In genomic region chr13:93767231-93767916, GRCh38 we compare ENCODE assay signal across 16 cellular contexts.
DNase-seq lines count a peak whose midpoint lies in the region; ATAC-seq and TF ChIP-seq lines count a peak whose summit lies in the region.
"Had no signal": no experiment of that assay in that cellular context is flagged by ENCODE, and none has a peak within 500 bp of the region (broad histone marks: within the 10 kb centered on the region; RNA-seq: fewer than 3 reads in every experiment).

No MANE protein-coding gene starts in this region.

- H2AFZ ChIP-seq in IMR-90 (replicated peaks; ENCODE audit: low read length, poor library complexity): no peak overlapping the region

- H2BK120ac ChIP-seq in IMR-90 (ENCODE audit: low read depth, low read length): no peak overlapping the region

- ATAC-seq in IMR-90 (ENCODE audit: low read depth): peak; percentile 54
- ATAC-seq in thoracic aorta (ENCODE audit: insufficient number of reproducible peaks, low FRiP score, low read depth): no peak
- no peak for ATAC-seq in HG02763 (IDR thresholded peaks at IDR 0.05; ENCODE audit: unreplicated experiment)
- ATAC-seq: CD8-positive, alpha-beta T cell; HCT116 had no signal

- H3K9me1 ChIP-seq in IMR-90 (ENCODE audit: insufficient read depth, low read length): no peaks in the 10 kb centered on the region

- H3K4ac ChIP-seq in IMR-90 (ENCODE audit: low read depth, low read length): no peak overlapping the region

- H3K27me3 ChIP-seq in IMR-90 (ENCODE audit: control insufficient read depth, insufficient read depth, low read length) (no peaks in the 10 kb centered on the region), brain microvascular endothelial cell (replicated peaks) (no peaks in the 10 kb centered on the region), liver (ENCODE audit: control insufficient read depth in 4 of 4, insufficient read depth in 4 of 4, low read length in 3 of 4) (no peaks in the 10 kb centered on the region), thoracic aorta (replicated peaks; ENCODE audit: insufficient read depth) (no peaks in the 10 kb centered on the region)

- no peaks in the 10 kb centered on the region for H4K20me1 ChIP-seq in IMR-90 (ENCODE audit: insufficient read depth, low read length)

- in situ Hi-C loops in IMR-90 (cut with MboI; ENCODE audit: low sequenced_read_pairs) (no loop called here), brain microvascular endothelial cell (cut with HindIII; ENCODE audit: low pct_ligation_motif_present, low sequenced_read_pairs) (no loop called here)

- H3K36me3 Mint-ChIP-seq in Calu3 (ENCODE audit: insufficient read depth, unreplicated experiment): no peaks in the 10 kb centered on the region
- H3K36me3 Mint-ChIP-seq: CD8-positive, alpha-beta T cell; IgD-negative memory B cell had no signal

- no peak overlapping the region for H4K5ac ChIP-seq in IMR-90 (ENCODE audit: low read depth, low read length)

- no TSS peak for BruUV-seq in IMR-90 (replicated peaks; lab: Mats Ljungman, UMichigan)
- BruUV-seq in Calu3 (replicated peaks; lab: Mats Ljungman, UMichigan): no TSS peak

- no peak overlapping the region for H3K27ac Mint-ChIP-seq in Calu3 (ENCODE audit: unreplicated experiment)
- H3K27ac Mint-ChIP-seq: CD8-positive, alpha-beta T cell; IgD-negative memory B cell had no signal

- WGBS in IMR-90 (ENCODE audit: extremely low coverage in 2 of 2, insufficient read length in 1 of 2), 2 experiments: no CpG with 5 or more reads among the region's 9 CpGs
- 19% methylated on average over 9 of the region's 9 CpGs for WGBS in liver

- H3K56ac ChIP-seq in IMR-90 (ENCODE audit: extremely low read depth, insufficient read depth, low read length): no peak overlapping the region

- H3K79me1 ChIP-seq in IMR-90 (ENCODE audit: low read depth in 1 of 2, low read length in 2 of 2): no peaks in the 10 kb centered on the region

- no peak overlapping the region for H2BK5ac ChIP-seq in IMR-90 (ENCODE audit: low read depth, low read length, poor library complexity, severe bottlenecking)

- H3K9ac ChIP-seq in IMR-90 (ENCODE audit: low read depth, low read length) (no peak overlapping the region), liver (ENCODE audit: low read depth in 1 of 2, low read length in 2 of 2) (peak overlapping the region; percentile 24 to 58)

- H3K4me3 ChIP-seq in IMR-90 (ENCODE audit: insufficient read depth, low read depth, low read length) (no peak overlapping the region), brain microvascular endothelial cell (ENCODE audit: low read depth, low read length) (no peak overlapping the region), liver (ENCODE audit: low read depth in 1 of 3, low read length in 3 of 3) (peak overlapping the region; percentile 30 to 65 (median 41)), thoracic aorta (peak overlapping the region; percentile 32)

- intact Hi-C loops in IMR-90 (cut with micrococcal nuclease) (loop anchor here (10.0 kb wide), 1 partner anchor 923 kb away; no protein-coding TSS in a partner anchor), Calu3 (cut with micrococcal nuclease; ENCODE audit: unreplicated experiment) (no loop called here)

- no peak overlapping the region for H2BK20ac ChIP-seq in IMR-90 (ENCODE audit: low read depth, low read length)

- H3K4me1 ChIP-seq in IMR-90 (ENCODE audit: control insufficient read depth, insufficient read depth, low read length) (peaks cover 7% of the 10 kb centered on the region), liver (ENCODE audit: control insufficient read depth in 4 of 4, insufficient read depth in 4 of 4, low read length in 3 of 4) (peaks cover 2 to 31% (median 20%) of the 10 kb centered on the region in 4 donors), thoracic aorta (ENCODE audit: control insufficient read depth in 1 of 2, low read depth in 2 of 2) (peaks cover 25 to 58% of the 10 kb centered on the region in 2 donors)

- CTCF ChIA-PET in IMR-90 (lab: Yijun Ruan, JAX): no interaction called here
- CTCF ChIA-PET in Calu3 (lab: Charles Lee): interaction anchor here (0.6 kb wide), 1 partner anchor 176 kb away, joined by 4 read pairs; no protein-coding TSS in a partner anchor

- H2AK9ac ChIP-seq in IMR-90 (replicated peaks; ENCODE audit: low read depth, low read length, poor library complexity): no peak overlapping the region

- dilution Hi-C loops in IMR-90 (cut with HindIII; ENCODE audit: low sequenced_read_pairs, unreplicated experiment): no loop called here

- no peaks in the 10 kb centered on the region for H3K27me3 Mint-ChIP-seq in Calu3 (ENCODE audit: unreplicated experiment)
- H3K27me3 Mint-ChIP-seq: IgD-negative memory B cell had no signal

- DNase-seq in IMR-90 (peak; percentile 42), brain microvascular endothelial cell (no peak), thoracic aorta (ENCODE audit: low spot score) (no peak), NCI-H1417 (lab: John Stamatoyannopoulos, UW) (no peak), Calu3 (no peak)
- DNase-seq: CD8-positive, alpha-beta T cell; DMS153; NCI-H1417 treated with DMSO at 0.1 percent for 48 hours; NCI-H2029; NCI-H2227 treated with DMSO at 0.1 percent for 48 hours; NCI-H69; SHP77 treated with DMSO at 0.1 percent for 48 hours had no signal

- H2AK5ac ChIP-seq in IMR-90 (ENCODE audit: low read depth, low read length): no peak overlapping the region

- H3K4me1 Mint-ChIP-seq in Calu3 (ENCODE audit: low read depth, unreplicated experiment): no peaks in the 10 kb centered on the region
- H3K4me1 Mint-ChIP-seq: IgD-negative memory B cell had no signal

- H4K91ac ChIP-seq in IMR-90 (ENCODE audit: insufficient read depth, low read depth, low read length): no peak overlapping the region

- no peak overlapping the region; a peak in 1 of 4 replicates for H4K8ac ChIP-seq in IMR-90 (ENCODE audit: low read depth in 2 of 2, low read length in 2 of 2)

- POLR2A ChIA-PET in IMR-90 (lab: Charles Lee; ENCODE audit: unreplicated experiment): interaction anchor here (0.6 kb wide), 1 partner anchor 1087 kb away, joined by 3 read pairs; no protein-coding TSS in a partner anchor

- H3K14ac ChIP-seq in IMR-90 (replicated peaks; ENCODE audit: low read depth, low read length): no peak overlapping the region

- peak overlapping the region; percentile 53; the same call in 1 of the 2 replicates for H3K18ac ChIP-seq in IMR-90 (ENCODE audit: low read depth, low read length)

- H3K9me3 Mint-ChIP-seq in Calu3 (ENCODE audit: low read depth, unreplicated experiment): peaks cover 2% of the 10 kb centered on the region
- H3K9me3 Mint-ChIP-seq: CD8-positive, alpha-beta T cell had no signal

- no peak overlapping the region for H3K4me3 Mint-ChIP-seq in Calu3 (ENCODE audit: low read depth, unreplicated experiment)
- H3K4me3 Mint-ChIP-seq: CD8-positive, alpha-beta T cell; IgD-negative memory B cell had no signal

- TF ChIP-seq CTCF in IMR-90 (conservative IDR thresholded peaks at IDR 0.05; ENCODE audit: low read depth, low read length) (no peak), brain microvascular endothelial cell (IDR thresholded peaks at IDR 0.05; ENCODE audit: low read depth, low read length, missing control alignments) (no peak), liver (IDR thresholded peaks at IDR 0.05; ENCODE audit: low read depth, low read length, missing input control) (no peak), thoracic aorta (IDR thresholded peaks at IDR 0.05) (no peak), Calu3 (IDR thresholded peaks at IDR 0.05; ENCODE audit: unreplicated experiment) (no peak)

- peak overlapping the region; percentile 27; the same call in 1 of the 2 replicates for H3K4me2 ChIP-seq in IMR-90 (ENCODE audit: low read depth, low read length)

- TF ChIP-seq RAD21 in IMR-90 (IDR thresholded peaks at IDR 0.05; ENCODE audit: low read length) (no peak), liver (IDR thresholded peaks at IDR 0.05) (peak; percentile 29 to 46)

- H3K36me3 ChIP-seq in IMR-90 (ENCODE audit: control insufficient read depth, insufficient read depth, low read length) (no peaks in the 10 kb centered on the region), brain microvascular endothelial cell (replicated peaks) (no peaks in the 10 kb centered on the region), liver (ENCODE audit: control insufficient read depth in 4 of 4, insufficient read depth in 3 of 4, low read depth in 1 of 4, low read length in 3 of 4) (no peaks in the 10 kb centered on the region), thoracic aorta (no peaks in the 10 kb centered on the region)

- no peak overlapping the region for H3K27ac ChIP-seq in IMR-90 (ENCODE audit: insufficient read depth, low read length)
- H3K27ac ChIP-seq in brain microvascular endothelial cell: peak overlapping the region; percentile 32
- peak overlapping the region; percentile 64 to 86 for H3K27ac ChIP-seq in liver (ENCODE audit: low read depth in 1 of 2, low read length in 2 of 2)
- peak overlapping the region in 1 of 2 donors; percentile 33 for H3K27ac ChIP-seq in thoracic aorta

- no peak overlapping the region for H3K23ac ChIP-seq in IMR-90 (ENCODE audit: low read depth, low read length)

- TF ChIP-seq POLR2A in IMR-90 (IDR thresholded peaks at IDR 0.05; ENCODE audit: low read depth, low read length): no peak

- no peak overlapping the region for H2BK15ac ChIP-seq in IMR-90 (ENCODE audit: low read depth, low read length)

- no peaks in the 10 kb centered on the region for H3K9me3 ChIP-seq in IMR-90 (ENCODE audit: control insufficient read depth, insufficient read depth, low read length)
- no peaks in the 10 kb centered on the region for H3K9me3 ChIP-seq in liver (ENCODE audit: control insufficient read depth in 4 of 4, low read length in 3 of 4)
- no peaks in the 10 kb centered on the region for H3K9me3 ChIP-seq in thoracic aorta

TF ChIP-seq in IMR-90, 13 proteins besides CTCF, POLR2A, EP300 and RAD21:
- TF ChIP-seq SMC3 (IDR thresholded peaks at IDR 0.05; ENCODE audit: low read depth, low read length): no peak

TF ChIP-seq in liver, 16 proteins besides CTCF, POLR2A, EP300 and RAD21 (continues in another document):
- no peak for TF ChIP-seq ATF3 (IDR thresholded peaks at IDR 0.05)
- peak; percentile 75 to 79 for TF ChIP-seq JUND (IDR thresholded peaks at IDR 0.05)
- TF ChIP-seq TAF1 (conservative IDR thresholded peaks at IDR 0.05): peak; percentile 20
- no peak for TF ChIP-seq GABPA (IDR thresholded peaks at IDR 0.05 in 1 of 2, conservative IDR thresholded peaks at IDR 0.05 in 1 of 2)
- peak; percentile 81 to 88 for TF ChIP-seq RXRA (IDR thresholded peaks at IDR 0.05)
- peak; percentile 90 to 93 for TF ChIP-seq HNF4A (conservative IDR thresholded peaks at IDR 0.05)
- peak; percentile 74 for TF ChIP-seq HNF4G (IDR thresholded peaks at IDR 0.05)
- TF ChIP-seq MAX (IDR thresholded peaks at IDR 0.05): no peak
- TF ChIP-seq YY1 (IDR thresholded peaks at IDR 0.05): peak; percentile 96

Comparison
In these comparisons a context has a peak if more than half of its experiments do, and no peak if none do; other contexts are left out.
1. H3K4me3 ChIP-seq: peak in liver (3 of 3) and thoracic aorta (single experiment); none in IMR-90 (single experiment) and brain microvascular endothelial cell (single experiment).